12 cellular contexts compared by ENCODE assay signal in the genomic region with DNA sequence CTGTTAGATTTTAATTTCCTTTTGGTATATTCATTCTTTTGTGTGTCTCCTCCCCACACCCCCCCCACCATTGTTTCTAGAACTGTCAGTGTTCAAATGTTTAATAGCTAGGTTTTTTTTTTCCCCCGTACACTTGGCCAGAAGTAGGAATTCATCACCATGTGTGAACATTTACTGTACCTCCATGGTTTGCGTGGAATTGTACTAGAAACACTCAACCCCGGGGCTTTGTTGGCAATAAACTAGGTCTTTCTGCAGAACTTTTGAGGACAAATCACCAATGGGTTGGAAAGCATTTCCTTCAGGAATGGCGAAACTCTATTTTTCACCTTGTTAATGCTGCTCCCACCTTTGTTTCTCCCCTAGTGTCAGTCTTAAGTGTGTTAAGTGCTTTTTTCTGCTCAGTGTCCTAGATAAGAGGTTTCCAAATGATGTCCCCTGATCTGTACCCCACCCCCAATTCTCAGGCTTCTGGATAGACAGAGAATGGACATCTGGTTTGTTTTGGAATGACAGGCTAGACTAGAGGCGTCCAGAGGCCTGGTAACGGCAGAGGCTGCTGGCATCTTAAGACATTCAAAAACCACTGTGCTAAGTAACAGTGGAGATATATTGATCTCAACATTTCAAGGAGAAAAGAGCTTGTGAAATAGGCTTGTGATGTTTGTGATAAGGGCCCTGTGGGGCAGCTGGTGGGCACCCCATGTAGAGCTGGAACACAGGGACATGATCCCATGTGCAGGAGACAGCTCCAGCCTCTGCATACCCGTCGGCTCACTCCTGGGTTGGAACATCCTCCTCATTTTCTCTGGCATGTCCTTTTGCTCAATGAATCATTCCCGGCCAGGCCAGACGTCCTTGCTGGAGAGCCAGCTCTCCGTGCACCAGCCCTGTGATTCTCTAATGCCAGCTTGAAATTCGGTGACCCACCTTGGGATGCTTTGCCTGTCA.
DNase-seq lines count a peak whose midpoint lies in the region; ATAC-seq, FAIRE-seq and TF ChIP-seq lines count a peak whose summit lies in the region.
"Had no signal": no experiment of that assay in that cellular context is flagged by ENCODE, and none has a peak within 500 bp of the region (broad histone marks: within the 10 kb centered on the region; RNA-seq: fewer than 3 reads in every experiment).

No MANE protein-coding gene starts in this region.

- dilution Hi-C loops in endothelial cell of umbilical vein (cut with MboI; ENCODE audit: extremely low pct_ligation_motif_present, low sequenced_read_pairs), result no loop called here

- H3K9ac ChIP-seq in OCI-LY1 (ENCODE audit: low read length), result no peak overlapping the region
- peak overlapping the region; percentile 18 for H3K9ac ChIP-seq in endothelial cell of umbilical vein (replicated peaks; ENCODE audit: extremely low read depth, insufficient read depth, low read length)

- H2AFZ ChIP-seq in OCI-LY1 (ENCODE audit: low read length) (no peak overlapping the region), endothelial cell of umbilical vein (ENCODE audit: low read depth, low read length) (no peak overlapping the region)

- no peaks in the 10 kb centered on the region for H3K9me2 ChIP-seq in OCI-LY1 (ENCODE audit: low read depth, low read length)

- TF ChIP-seq POLR2A in endothelial cell of umbilical vein (IDR thresholded peaks at IDR 0.05; ENCODE audit: low read depth, low read length), result no peak

- H4K20me1 ChIP-seq in OCI-LY1 (ENCODE audit: insufficient read depth, low read length) (no peaks in the 10 kb centered on the region), endothelial cell of umbilical vein (replicated peaks; ENCODE audit: control insufficient read depth, extremely low read depth, insufficient read depth, low read length) (no peaks in the 10 kb centered on the region)

- intact Hi-C loops in endothelial cell of umbilical vein (cut with micrococcal nuclease), result no loop called here

- H3K9me3 ChIP-seq in OCI-LY1 (ENCODE audit: low read length) (no peaks in the 10 kb centered on the region), endothelial cell of umbilical vein (replicated peaks; ENCODE audit: control insufficient read depth, insufficient read depth, low read length) (no peaks in the 10 kb centered on the region)

- no peaks in the 10 kb centered on the region for H3K9me1 ChIP-seq in endothelial cell of umbilical vein (replicated peaks; ENCODE audit: control insufficient read depth, extremely low read depth, insufficient read depth, low read length)

- H3K4me1 ChIP-seq in OCI-LY1 (ENCODE audit: insufficient read depth, low read length, severe bottlenecking) (peaks cover 100% of the 10 kb centered on the region), endothelial cell of umbilical vein (ENCODE audit: control insufficient read depth, extremely low read depth, insufficient read depth, low read length) (peaks cover 92% of the 10 kb centered on the region)

- CTCF ChIA-PET in endothelial cell of umbilical vein (lab: Charles Lee), result interaction anchor here (0.6 to 3.7 kb wide), 11 partner anchors 11 to 196 kb away, joined by 3 to 20 read pairs (median 4); no protein-coding TSS in a partner anchor

- no peaks in the 10 kb centered on the region for H3F3A ChIP-seq in OCI-LY1 (ENCODE audit: insufficient read depth, low read length)

- DNase-seq in AG08395 (ENCODE audit: low spot score), result peak; percentile 82
- peak; percentile 80 for DNase-seq in endothelial cell of umbilical vein (ENCODE audit: low read depth, low spot score)
- DNase-seq in mucosa of gallbladder (ENCODE audit: low spot score), result peak; percentile 39
- no peak for DNase-seq in H7
- no peak for DNase-seq in GM19238 (ENCODE audit: insufficient read length, low spot score)
- DNase-seq in SKM-1 (lab: John Stamatoyannopoulos, UW; ENCODE audit: unreplicated experiment), result no peak
- DNase-seq: activated effector memory CD4-positive, alpha-beta T cell treated with Interleukin-2 at 50 U/mL for 16 hours; foreskin melanocyte; naive thymus-derived CD8-positive, alpha-beta T cell had no signal

- POLR2A ChIA-PET in endothelial cell of umbilical vein (lab: Charles Lee), result interaction anchor here (0.7 to 1.1 kb wide), 2 partner anchors 14 to 49 kb away, joined by 3 to 11 read pairs; no protein-coding TSS in a partner anchor

- no TSS peak for BruUV-seq in endothelial cell of umbilical vein (replicated peaks; lab: Mats Ljungman, UMichigan)

- H3K4me3 ChIP-seq in OCI-LY1 (ENCODE audit: low read depth, low read length, poor library complexity, severe bottlenecking) (no peak overlapping the region), endothelial cell of umbilical vein (replicated peaks in 1 of 3; ENCODE audit: insufficient read depth in 1 of 3, low read depth in 1 of 3, low read length in 3 of 3) (no peak overlapping the region), H7 (ENCODE audit: insufficient read depth, low read depth, low read length) (no peak overlapping the region)

- TF ChIP-seq CTCF in OCI-LY1 (IDR thresholded peaks at IDR 0.05; ENCODE audit: low read length), result no peak
- no peak for TF ChIP-seq CTCF in endothelial cell of umbilical vein (IDR thresholded peaks at IDR 0.05; ENCODE audit: extremely low read depth in 1 of 2, insufficient read depth in 1 of 2, low read depth in 1 of 2, low read length in 2 of 2)

- H3K36me3 ChIP-seq in OCI-LY1 (ENCODE audit: insufficient read depth, low read length) (no peaks in the 10 kb centered on the region), endothelial cell of umbilical vein (ENCODE audit: control insufficient read depth in 2 of 2, extremely low read depth in 1 of 2, insufficient read depth in 2 of 2, low read length in 2 of 2) (no peaks in the 10 kb centered on the region), H7 (replicated peaks; ENCODE audit: control insufficient read depth, insufficient read depth, low read length) (no peaks in the 10 kb centered on the region)

- peak; percentile 70 for FAIRE-seq in endothelial cell of umbilical vein (lab: Jason Lieb, UNC)
- FAIRE-seq: TTC549 had no signal

- H3K27me3 ChIP-seq in OCI-LY1 (ENCODE audit: insufficient read depth, low read length) (no peaks in the 10 kb centered on the region), endothelial cell of umbilical vein (ENCODE audit: control insufficient read depth in 2 of 2, insufficient read depth in 2 of 2, low read length in 2 of 2) (no peaks in the 10 kb centered on the region), H7 (ENCODE audit: control insufficient read depth, insufficient read depth, low read length) (no peaks in the 10 kb centered on the region)

- H3K79me2 ChIP-seq in OCI-LY1 (ENCODE audit: insufficient read depth, low read length), result peaks cover 42% of the 10 kb centered on the region
- peaks cover 96% of the 10 kb centered on the region for H3K79me2 ChIP-seq in endothelial cell of umbilical vein (ENCODE audit: control insufficient read depth, insufficient read depth, low read length)

- ATAC-seq in GM18502 (IDR thresholded peaks at IDR 0.05; ENCODE audit: poor library complexity, unreplicated experiment), result no peak
- ATAC-seq: naive thymus-derived CD8-positive, alpha-beta T cell had no signal

- H3K27ac ChIP-seq in OCI-LY1 (ENCODE audit: low read depth, low read length, poor library complexity, severe bottlenecking) (peak overlapping the region; percentile 99), endothelial cell of umbilical vein (ENCODE audit: insufficient read depth, low read depth, low read length) (peak overlapping the region; percentile 42)

- no peak overlapping the region for H3K4me2 ChIP-seq in OCI-LY1 (ENCODE audit: low read length)
- peak overlapping the region; percentile 5 for H3K4me2 ChIP-seq in endothelial cell of umbilical vein (ENCODE audit: insufficient read depth, low read length)

TF ChIP-seq in endothelial cell of umbilical vein, 7 proteins besides CTCF, POLR2A, EP300 and RAD21:
- TF ChIP-seq FOS (IDR thresholded peaks at IDR 0.05; ENCODE audit: borderline replicate concordance, insufficient read depth, low read length) (peak; percentile 55), POLR2AphosphoS5 (IDR thresholded peaks at IDR 0.05; ENCODE audit: insufficient read depth, low read depth, low read length) (no peak), JUN (IDR thresholded peaks at IDR 0.05; ENCODE audit: borderline replicate concordance, insufficient read depth, insufficient read length, low read depth) (peak; percentile 20)

Comparison
In these comparisons a context has a peak if more than half of its experiments do, and no peak if none do; other contexts are left out.
1. DNase-seq: peak in AG08395 (single experiment), endothelial cell of umbilical vein (single experiment) and mucosa of gallbladder (single experiment); none in H7 (single experiment), GM19238 (single experiment) and SKM-1 (single experiment).